In the genomic region with DNA sequence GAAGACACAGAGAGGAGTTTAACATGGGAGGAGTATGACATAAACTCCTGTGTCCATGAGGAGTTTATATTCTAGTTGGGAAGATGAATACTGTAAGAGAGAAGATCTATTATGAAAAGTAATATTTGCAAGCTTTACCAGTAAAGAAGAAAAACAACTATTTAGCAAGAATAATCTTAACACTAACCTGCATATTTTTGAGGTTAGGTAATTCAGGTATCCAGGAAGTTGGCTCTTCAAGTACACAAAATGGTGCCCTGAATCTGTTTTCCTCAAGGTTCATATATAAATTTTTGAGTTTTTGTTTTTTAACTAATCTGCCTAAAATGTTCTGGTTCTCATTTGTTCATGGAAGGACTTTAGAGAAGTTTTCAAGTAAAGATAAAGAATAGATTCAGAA, we compare ENCODE assay signal across 23 cellular contexts. TPM values are rescaled to one million over a fixed set of nuclear protein-coding genes. Genes with fewer than 3 reads are reported as not detected.
A peak's percentile ranks its signal among the peaks of the same experiment; 100 is the strongest.
DNase-seq lines count a peak whose midpoint lies in the region; ATAC-seq and TF ChIP-seq lines count a peak whose summit lies in the region.
"Had no signal": no experiment of that assay in that cellular context is flagged by ENCODE, and none has a peak within 500 bp of the region (broad histone marks: within the 10 kb centered on the region; RNA-seq: fewer than 3 reads in every experiment).

No MANE protein-coding gene starts in this region.

- peaks cover 20 to 30% (median 27%) of the 10 kb centered on the region in 4 donors for H3K4me1 Mint-ChIP-seq in CD4-positive, alpha-beta memory T cell
- H3K4me1 Mint-ChIP-seq in effector memory CD8-positive, alpha-beta T cell (ENCODE audit: low read depth in 2 of 2): peaks cover 3 to 18% of the 10 kb centered on the region in 2 donors

- H3K36me3 ChIP-seq in CD4-positive, alpha-beta memory T cell (ENCODE audit: insufficient read depth, low read length): peaks cover 17% of the 10 kb centered on the region
- peaks cover 36% of the 10 kb centered on the region; the same call in 1 of the 2 replicates for H3K36me3 ChIP-seq in PC-9 (ENCODE audit: low read depth)
- H3K36me3 ChIP-seq: BE2C had no signal

- BruUV-seq in PC-9 (replicated peaks; lab: Mats Ljungman, UMichigan): no TSS peak

- no peaks in the 10 kb centered on the region for H3K9me3 Mint-ChIP-seq in CD4-positive, alpha-beta memory T cell
- no peaks in the 10 kb centered on the region for H3K9me3 Mint-ChIP-seq in effector memory CD8-positive, alpha-beta T cell
- H3K9me3 Mint-ChIP-seq: H9, HFFc6 had no signal

- POLR2A ChIA-PET in CD4-positive, alpha-beta memory T cell (lab: Charles Lee; ENCODE audit: partially characterized antibody): interaction anchor here (1.0 kb wide), 1 partner anchor 26 kb away, joined by 3 read pairs; no protein-coding TSS in a partner anchor
- POLR2A ChIA-PET in PC-9 (lab: Charles Lee; ENCODE audit: unreplicated experiment): no interaction called here

- peaks cover 6% of the 10 kb centered on the region; the same call in 1 of the 2 replicates for H3F3A ChIP-seq in PC-9 (ENCODE audit: insufficient read depth, low read depth)

- H3K4me2 ChIP-seq in PC-9: no peak overlapping the region
- H3K4me2 ChIP-seq: SK-N-SH had no signal

- no peaks in the 10 kb centered on the region for H3K9me3 ChIP-seq in CD4-positive, alpha-beta memory T cell (ENCODE audit: control insufficient read depth in 1 of 2, low read length in 2 of 2)
- H3K9me3 ChIP-seq in PC-9 (ENCODE audit: insufficient read depth, low read depth): no peaks in the 10 kb centered on the region
- H3K9me3 ChIP-seq: BE2C, SK-N-SH had no signal

- no peaks in the 10 kb centered on the region for H3K9me2 ChIP-seq in PC-9 (ENCODE audit: insufficient read depth)
- H3K9me2 ChIP-seq: SK-N-SH had no signal

- ATAC-seq in effector memory CD8-positive, alpha-beta T cell (replicated peaks): no peak
- ATAC-seq in HG03135 (IDR thresholded peaks at IDR 0.05; ENCODE audit: unreplicated experiment) (no peak), HG03108 (IDR thresholded peaks at IDR 0.05; ENCODE audit: unreplicated experiment) (no peak)
- ATAC-seq: Panc1 had no signal

- no peaks in the 10 kb centered on the region for H3K27me3 ChIP-seq in CD4-positive, alpha-beta memory T cell (ENCODE audit: insufficient read depth, low read length)
- no peaks in the 10 kb centered on the region for H3K27me3 ChIP-seq in PC-9 (ENCODE audit: insufficient read depth, low read depth)
- H3K27me3 ChIP-seq: BE2C had no signal

- no peaks in the 10 kb centered on the region for H3K27me3 Mint-ChIP-seq in CD4-positive, alpha-beta memory T cell
- no peaks in the 10 kb centered on the region for H3K27me3 Mint-ChIP-seq in effector memory CD8-positive, alpha-beta T cell

- H2AFZ ChIP-seq in PC-9: no peak overlapping the region

- no peak for DNase-seq in CD4-positive, alpha-beta memory T cell
- DNase-seq in PC-9 (no peak), epithelial cell of esophagus (ENCODE audit: low read depth) (peak; percentile 28), renal cortical epithelial cell (ENCODE audit: low read depth) (peak; percentile 9), OCI-M2 (lab: John Stamatoyannopoulos, UW; ENCODE audit: unreplicated experiment) (no peak)
- no peak for DNase-seq in effector memory CD8-positive, alpha-beta T cell
- DNase-seq: BE2C, Caco-2, EL, H9, HFFc6, KG1, NCI-H1105, NCI-H146, NCI-H2029 treated with DMSO at 0.1 percent for 48 hours, NCI-H226, NCI-H510A treated with DMSO at 0.1 percent for 48 hours, NCI-H748 treated with DMSO at 0.1 percent for 48 hours, SIG-M5, SK-N-SH had no signal

- H3K79me2 ChIP-seq in PC-9 (ENCODE audit: low read depth): no peaks in the 10 kb centered on the region

- H3K4me3 Mint-ChIP-seq in CD4-positive, alpha-beta memory T cell: no peak overlapping the region
- no peak overlapping the region for H3K4me3 Mint-ChIP-seq in effector memory CD8-positive, alpha-beta T cell
- H3K4me3 Mint-ChIP-seq: H9, HFFc6 had no signal

- peaks cover 4% of the 10 kb centered on the region; the same call in 1 of the 2 replicates for H4K20me1 ChIP-seq in PC-9 (ENCODE audit: insufficient read depth)

- TF ChIP-seq CTCF in PC-9 (conservative IDR thresholded peaks at IDR 0.05): no peak
- no peak for TF ChIP-seq CTCF in epithelial cell of esophagus (IDR thresholded peaks at IDR 0.05; ENCODE audit: insufficient read depth, low read depth, low read length, missing control alignments)

- peaks cover 3% of the 10 kb centered on the region for H3K4me1 ChIP-seq in CD4-positive, alpha-beta memory T cell (ENCODE audit: insufficient read depth, low read length)
- H3K4me1 ChIP-seq in PC-9 (replicated peaks; ENCODE audit: insufficient read depth): peaks cover 8% of the 10 kb centered on the region; the same call in 1 of the 2 replicates

- no peak overlapping the region for H3K27ac ChIP-seq in CD4-positive, alpha-beta memory T cell (ENCODE audit: low read depth, low read length)
- 0 out of 2 replicates have a peak overlapping the region, but pooled peaks have one; percentile 2 for H3K27ac ChIP-seq in PC-9

- H3K4me3 ChIP-seq in CD4-positive, alpha-beta memory T cell (ENCODE audit: low read length in 2 of 2): no peak overlapping the region
- H3K4me3 ChIP-seq in PC-9 (no peak overlapping the region), epithelial cell of esophagus (ENCODE audit: low read length) (no peak overlapping the region)

- peaks cover 38 to 43% of the 10 kb centered on the region in 2 donors for H3K36me3 Mint-ChIP-seq in CD4-positive, alpha-beta memory T cell
- peaks cover 6% of the 10 kb centered on the region for H3K36me3 Mint-ChIP-seq in effector memory CD8-positive, alpha-beta T cell (ENCODE audit: insufficient read depth)

- intact Hi-C loops in CD4-positive, alpha-beta memory T cell (cut with micrococcal nuclease): no loop called here
- intact Hi-C loops in PC-9 (cut with micrococcal nuclease; ENCODE audit: unreplicated experiment): no loop called here

- CTCF ChIA-PET in CD4-positive, alpha-beta memory T cell (lab: Charles Lee; ENCODE audit: partially characterized antibody): no interaction called here
- CTCF ChIA-PET in PC-9 (lab: Charles Lee): no interaction called here

- peak overlapping the region in 4 of 7 donors; percentile 1 to 81 (median 18) for H3K27ac Mint-ChIP-seq in CD4-positive, alpha-beta memory T cell
- H3K27ac Mint-ChIP-seq in effector memory CD8-positive, alpha-beta T cell: peak overlapping the region in 1 of 2 donors; percentile 42
- H3K27ac Mint-ChIP-seq: HFFc6 had no signal

RNA-seq across cellular contexts. Expression of a gene that starts 33.9 kb away (rescaled TPM):
- total RNA-seq in CD4-positive, alpha-beta memory T cell: 1 to 10 TPM in 1 of 2 experiments, under 1 TPM in 1; 0.67 to 1.1 TPM
- under 1 TPM; 0.34 to 0.49 TPM for polyA plus RNA-seq in CD4-positive, alpha-beta memory T cell
- total RNA-seq in PC-9 (2021) (6.3 and 6.7 TPM in 2 replicates), renal cortical epithelial cell (1.0 and 1.2 TPM in 2 replicates)

Comparison
In these comparisons a context has a peak if more than half of its experiments do, and no peak if none do; other contexts are left out.
1. DNase-seq: peak in epithelial cell of esophagus (single experiment) and renal cortical epithelial cell (single experiment); none in CD4-positive, alpha-beta memory T cell (0 of 5), PC-9 (0 of 2), effector memory CD8-positive, alpha-beta T cell (0 of 3) and OCI-M2 (single experiment).